24 cellular contexts compared by ENCODE assay signal in the genomic region with DNA sequence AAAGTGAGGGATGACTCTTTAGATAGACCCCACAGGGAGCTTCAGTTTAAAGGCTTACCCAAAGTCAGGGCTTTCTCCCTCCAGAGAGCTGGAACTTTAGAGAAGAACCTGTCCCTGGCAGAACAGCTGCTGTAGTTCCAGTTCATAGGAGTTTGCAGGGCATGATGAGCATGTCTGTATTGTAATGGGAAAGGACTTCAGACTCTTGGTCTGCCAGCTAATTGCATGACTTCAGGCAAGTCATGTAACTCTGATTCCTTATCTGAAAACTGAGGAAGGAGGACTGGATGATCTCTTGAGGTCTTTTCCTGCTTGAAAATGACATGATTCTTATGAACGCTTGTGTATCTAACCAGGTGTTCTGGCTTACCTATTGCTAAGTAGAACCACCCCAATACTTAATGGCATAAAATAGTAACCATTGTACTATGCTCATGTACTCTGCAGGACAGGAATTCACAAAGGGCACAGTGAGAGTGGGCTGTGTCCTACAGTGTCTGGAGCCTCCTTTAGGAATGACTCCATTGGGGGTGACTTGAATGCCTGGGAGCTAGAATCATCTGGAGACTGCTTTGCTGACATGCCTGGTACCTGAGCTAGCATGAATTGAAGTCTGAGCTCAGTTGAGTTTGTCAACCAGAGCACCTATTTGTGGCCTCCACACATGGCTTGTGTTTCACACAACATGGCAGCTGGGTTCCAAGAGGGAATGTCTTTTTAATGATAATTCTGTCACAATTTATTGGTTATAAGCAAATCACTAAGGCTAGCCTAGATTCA. TPM values are rescaled to one million over a fixed set of nuclear protein-coding genes. Genes with fewer than 3 reads are reported as not detected.
"Had no signal": no experiment of that assay in that cellular context is flagged by ENCODE, and none has a peak within 500 bp of the region (broad histone marks: within the 10 kb centered on the region; RNA-seq: fewer than 3 reads in every experiment).

No MANE protein-coding gene starts in this region.

- FAIRE-seq: frontal cortex had no signal

- H3K27me3 ChIP-seq: colonic mucosa, sigmoid colon, suprapubic skin, thyroid gland, upper lobe of left lung had no signal

- H3K4me3 ChIP-seq: colonic mucosa, heart right ventricle, psoas muscle, sigmoid colon, smooth muscle cell, suprapubic skin, thyroid gland, upper lobe of left lung had no signal

- H3K27ac ChIP-seq: colonic mucosa, heart right ventricle, parathyroid adenoma, psoas muscle, sigmoid colon, suprapubic skin, thyroid gland, upper lobe of left lung had no signal

- H3K36me3 ChIP-seq: colonic mucosa, heart right ventricle, sigmoid colon, suprapubic skin, thyroid gland, upper lobe of left lung had no signal

- DNase-seq: colonic mucosa; dermis blood vessel endothelial cell; erythroblast; heart right ventricle; immature natural killer cell; naive thymus-derived CD4-positive, alpha-beta T cell; nephron progenitor cell; psoas muscle; sigmoid colon; stimulated activated CD4-positive, alpha-beta T cell treated with anti-CD3 and anti-CD28 coated beads, Interleukin-2, amount 100 ng/mL, for 48 hours; stimulated activated naive CD8-positive, alpha-beta T cell treated with anti-CD3 and anti-CD28 coated beads, Interleukin-15, Interleukin-2, amounts not matched to agents 100 U/mL and 50 U/mL, for 24 hours; thyroid gland; upper lobe of left lung had no signal

- H3K4me1 ChIP-seq: colonic mucosa, heart right ventricle, parathyroid adenoma, psoas muscle, sigmoid colon, suprapubic skin, thyroid gland, upper lobe of left lung had no signal

- H3K9me3 ChIP-seq: colonic mucosa, sigmoid colon, suprapubic skin, thyroid gland, upper lobe of left lung had no signal

RNA-seq across cellular contexts. Expression of gene SP5, which starts 18.9 kb away (rescaled TPM):
- total RNA-seq: dermis blood vessel endothelial cell; kidney epithelial cell; lung microvascular endothelial cell; mononuclear cell; naive thymus-derived CD4-positive, alpha-beta T cell; smooth muscle cell had no signal
- polyA plus RNA-seq: immature natural killer cell; naive thymus-derived CD4-positive, alpha-beta T cell; smooth muscle cell had no signal

RNA-seq across cellular contexts. Expression of gene ERICH2, which starts 36.2 kb away (rescaled TPM):
- total RNA-seq: cerebellum; colonic mucosa; dermis blood vessel endothelial cell; frontal cortex; glomerular endothelial cell; lung microvascular endothelial cell; mesenteric fat pad; mononuclear cell; naive thymus-derived CD4-positive, alpha-beta T cell; omental fat pad; sigmoid colon; smooth muscle cell; suprapubic skin; thyroid gland had no signal
- polyA plus RNA-seq: immature natural killer cell; naive thymus-derived CD4-positive, alpha-beta T cell; sigmoid colon had no signal
